1 cellular context compared by ENCODE assay signal in genomic region chr1:6785318-6785712, GRCh38.
TF ChIP-seq lines count a peak whose summit lies in the region.

Gene CAMTA1 (plus strand): TSS chr1:6785454. CDS start chr1:6785531, 77 bp downstream.

TF ChIP-seq in GM12878, 131 proteins besides CTCF, POLR2A, EP300 and RAD21 (continued from another document):
- TF ChIP-seq ETV6 (conservative IDR thresholded peaks at IDR 0.05 in 1 of 2, IDR thresholded peaks at IDR 0.05 in 1 of 2; ENCODE audit: borderline replicate concordance in 1 of 2, low read depth in 1 of 2) (no peak), SREBF1 (IDR thresholded peaks at IDR 0.05; ENCODE audit: low read length) (no peak)
